12 cellular contexts compared by ENCODE assay signal in the genomic region with DNA sequence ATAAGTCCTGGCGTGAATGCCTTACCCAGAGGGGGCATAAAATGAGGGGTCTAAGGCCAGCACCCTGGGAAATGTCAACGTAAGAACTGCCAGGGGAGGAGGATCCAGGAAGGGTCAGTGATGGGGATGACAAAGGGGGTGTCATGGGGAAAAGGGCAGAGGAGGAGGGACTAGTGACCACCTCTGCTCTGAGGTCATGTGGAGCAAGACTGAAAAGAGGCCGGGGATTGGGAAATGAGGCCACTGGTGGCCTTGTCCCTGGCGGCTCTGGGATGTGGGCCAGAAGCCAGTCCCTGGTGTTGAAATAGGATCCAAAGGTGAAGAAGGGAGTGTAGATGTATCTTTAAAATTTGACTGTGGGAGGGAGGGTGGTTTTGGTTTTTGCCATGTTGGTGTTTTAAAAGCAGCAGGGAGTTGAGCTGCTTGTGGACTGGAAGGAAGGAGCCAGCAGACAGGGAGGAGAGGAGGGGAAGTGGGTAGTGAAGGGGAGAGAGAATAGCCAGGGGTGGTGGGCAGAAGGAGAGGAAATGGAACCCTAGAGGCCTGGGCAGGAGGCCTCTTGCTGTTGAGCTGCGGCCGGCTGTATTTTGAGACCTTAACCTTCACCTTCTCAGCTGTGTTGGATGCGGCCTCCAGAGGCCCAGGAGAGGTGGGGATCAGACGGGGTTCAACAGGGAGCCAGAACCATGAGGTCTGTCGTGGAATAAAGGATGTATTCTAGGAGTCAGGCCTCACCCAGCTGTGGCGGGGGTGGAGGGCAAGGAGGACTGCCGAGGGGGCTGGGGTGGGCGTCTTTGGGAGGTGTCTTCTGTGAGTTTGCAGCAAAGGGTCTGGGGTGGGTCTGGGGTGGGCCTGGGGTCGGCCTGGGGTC.
DNase-seq lines count a peak whose midpoint lies in the region; ATAC-seq and TF ChIP-seq lines count a peak whose summit lies in the region.
"Had no signal": no experiment of that assay in that cellular context is flagged by ENCODE, and none has a peak within 500 bp of the region (broad histone marks: within the 10 kb centered on the region; RNA-seq: fewer than 3 reads in every experiment).

No MANE protein-coding gene starts in this region.

- H3K4me1 Mint-ChIP-seq in activated CD4-positive, alpha-beta T cell treated with anti-CD3 and anti-CD28 coated beads for 36 hours, result peaks cover 8% of the 10 kb centered on the region
- peaks cover 10% of the 10 kb centered on the region for H3K4me1 Mint-ChIP-seq in chondrocyte (ENCODE audit: low read depth)

- H3K27ac ChIP-seq in upper lobe of right lung, result no peak overlapping the region

- H3K36me3 Mint-ChIP-seq in activated CD4-positive, alpha-beta T cell treated with anti-CD3 and anti-CD28 coated beads for 36 hours (ENCODE audit: low read depth), result no peaks in the 10 kb centered on the region
- no peaks in the 10 kb centered on the region for H3K36me3 Mint-ChIP-seq in chondrocyte (ENCODE audit: low read depth)

- POLR2A ChIA-PET in activated CD4-positive, alpha-beta T cell treated with anti-CD3 and anti-CD28 coated beads for 36 hours (lab: Charles Lee), result no interaction called here

- H3K9me3 ChIP-seq in upper lobe of right lung, result no peaks in the 10 kb centered on the region

- intact Hi-C loops in activated CD4-positive, alpha-beta T cell treated with anti-CD3 and anti-CD28 coated beads for 36 hours (cut with DNase I, micrococcal nuclease), result no loop called here
- intact Hi-C loops in upper lobe of right lung (cut with DNase I), result no loop called here

- no peak for TF ChIP-seq CTCF in chondrocyte (IDR thresholded peaks at IDR 0.05)
- TF ChIP-seq CTCF in upper lobe of right lung (IDR thresholded peaks at IDR 0.05), result no peak

- DNase-seq in activated CD4-positive, alpha-beta T cell treated with anti-CD3 and anti-CD28 coated beads for 36 hours, result no peak
- DNase-seq in activated CD4-positive, alpha-beta T cell treated with anti-CD3 and anti-CD28 coated beads for 1 hour, result no peak
- DNase-seq in chondrocyte (ENCODE audit: low spot score) (peak; percentile 47), mucosa of gallbladder (ENCODE audit: low spot score) (peak; percentile 59), upper lobe of right lung (peak; percentile 87), germinal center (ENCODE audit: low spot score) (no peak), NCI-H1092 (lab: John Stamatoyannopoulos, UW) (no peak), NCI-H146 treated with DMSO at 0.1 percent for 48 hours (lab: John Stamatoyannopoulos, UW; ENCODE audit: unreplicated experiment) (no peak)
- DNase-seq: NCI-H1417 treated with DMSO at 0.1 percent for 48 hours, SHP77 had no signal

- peaks cover 2% of the 10 kb centered on the region for H3K9me3 Mint-ChIP-seq in activated CD4-positive, alpha-beta T cell treated with anti-CD3 and anti-CD28 coated beads for 36 hours (ENCODE audit: low read depth)
- H3K9me3 Mint-ChIP-seq in chondrocyte (ENCODE audit: low read depth), result no peaks in the 10 kb centered on the region

- no peak overlapping the region for H3K4me3 ChIP-seq in upper lobe of right lung
- H3K4me3 ChIP-seq: dorsolateral prefrontal cortex, skin epidermis had no signal

- no peaks in the 10 kb centered on the region for H3K27me3 ChIP-seq in upper lobe of right lung
- H3K27me3 ChIP-seq: dorsolateral prefrontal cortex had no signal

- CTCF ChIA-PET in activated CD4-positive, alpha-beta T cell treated with anti-CD3 and anti-CD28 coated beads for 36 hours (lab: Charles Lee), result no interaction called here

- ATAC-seq in activated CD4-positive, alpha-beta T cell treated with anti-CD3 and anti-CD28 coated beads for 36 hours, result no peak
- ATAC-seq in upper lobe of right lung, result peak; percentile 82

- peaks cover 39% of the 10 kb centered on the region for H3K4me1 ChIP-seq in upper lobe of right lung

- H3K36me3 ChIP-seq in upper lobe of right lung, result no peaks in the 10 kb centered on the region

- peak overlapping the region; percentile 39 for H3K27ac Mint-ChIP-seq in activated CD4-positive, alpha-beta T cell treated with anti-CD3 and anti-CD28 coated beads for 36 hours
- H3K27ac Mint-ChIP-seq in chondrocyte (ENCODE audit: unreplicated experiment), result no peak overlapping the region

- H3K27me3 Mint-ChIP-seq in activated CD4-positive, alpha-beta T cell treated with anti-CD3 and anti-CD28 coated beads for 36 hours, result no peaks in the 10 kb centered on the region
- H3K27me3 Mint-ChIP-seq in chondrocyte (ENCODE audit: low read depth), result no peaks in the 10 kb centered on the region

- H3K4me3 Mint-ChIP-seq in activated CD4-positive, alpha-beta T cell treated with anti-CD3 and anti-CD28 coated beads for 36 hours, result no peak overlapping the region
- no peak overlapping the region for H3K4me3 Mint-ChIP-seq in chondrocyte (ENCODE audit: unreplicated experiment)

Comparison
In these comparisons a context has a peak if more than half of its experiments do, and no peak if none do; other contexts are left out.
1. DNase-seq: peak in chondrocyte (single experiment), mucosa of gallbladder (single experiment) and upper lobe of right lung (single experiment); none in activated CD4-positive, alpha-beta T cell treated with anti-CD3 and anti-CD28 coated beads for 36 hours (single experiment), activated CD4-positive, alpha-beta T cell treated with anti-CD3 and anti-CD28 coated beads for 1 hour (single experiment), germinal center (single experiment), NCI-H1092 (single experiment) and NCI-H146 treated with DMSO at 0.1 percent for 48 hours (single experiment).